1 cellular context compared by ENCODE assay signal in the genomic region with DNA sequence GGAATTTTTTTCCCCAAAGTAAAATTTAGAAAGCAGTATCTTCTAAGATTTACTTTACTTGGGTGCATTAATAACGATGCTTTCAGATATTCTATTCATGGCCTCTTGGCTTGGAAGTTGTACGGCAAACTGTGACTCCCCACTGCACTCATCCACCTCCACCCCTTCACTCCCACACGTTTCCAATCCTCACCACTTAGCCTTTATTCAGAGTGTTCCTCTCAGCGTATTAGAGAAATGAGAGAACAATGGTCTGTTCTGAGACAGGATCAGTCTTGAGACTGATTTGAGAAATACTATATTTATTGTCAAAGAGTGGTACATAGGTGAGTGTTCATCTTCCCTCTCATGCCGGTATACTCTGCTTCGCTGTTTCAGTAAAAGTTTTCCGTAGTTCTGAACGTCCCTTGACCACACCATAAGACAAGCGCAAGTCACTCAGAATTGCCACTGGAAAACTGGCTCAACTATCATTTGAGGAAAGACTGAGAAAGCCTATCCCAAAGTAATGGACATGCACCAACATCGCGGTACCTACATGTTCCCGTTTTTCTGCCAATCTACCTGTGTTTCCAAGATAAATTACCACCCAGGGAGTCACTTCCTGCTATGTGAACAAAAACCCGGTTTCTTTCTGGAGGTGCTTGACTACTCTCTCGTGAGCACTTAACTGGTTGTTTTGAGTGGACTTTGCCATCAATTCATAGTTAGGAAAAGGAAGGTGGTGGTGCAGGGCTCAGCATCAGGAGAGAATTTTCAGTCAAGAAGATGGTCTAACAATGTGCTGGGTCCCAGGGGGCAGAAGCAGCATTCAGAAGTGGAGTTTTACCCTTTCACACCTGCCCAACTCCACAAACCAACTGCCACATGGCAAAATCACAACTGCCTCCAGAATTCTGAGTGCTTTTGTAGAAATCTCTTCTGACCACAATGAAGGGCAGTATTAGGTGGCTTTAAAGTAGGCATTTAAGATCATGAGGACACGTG.
A peak's percentile ranks its signal among the peaks of the same experiment; 100 is the strongest.
TF ChIP-seq lines count a peak whose summit lies in the region.

No MANE protein-coding gene starts in this region.

TF ChIP-seq in HepG2, 621 proteins besides CTCF, POLR2A, EP300 and RAD21 (continued from another document and continues in another):
- TF ChIP-seq, protein P1, sequence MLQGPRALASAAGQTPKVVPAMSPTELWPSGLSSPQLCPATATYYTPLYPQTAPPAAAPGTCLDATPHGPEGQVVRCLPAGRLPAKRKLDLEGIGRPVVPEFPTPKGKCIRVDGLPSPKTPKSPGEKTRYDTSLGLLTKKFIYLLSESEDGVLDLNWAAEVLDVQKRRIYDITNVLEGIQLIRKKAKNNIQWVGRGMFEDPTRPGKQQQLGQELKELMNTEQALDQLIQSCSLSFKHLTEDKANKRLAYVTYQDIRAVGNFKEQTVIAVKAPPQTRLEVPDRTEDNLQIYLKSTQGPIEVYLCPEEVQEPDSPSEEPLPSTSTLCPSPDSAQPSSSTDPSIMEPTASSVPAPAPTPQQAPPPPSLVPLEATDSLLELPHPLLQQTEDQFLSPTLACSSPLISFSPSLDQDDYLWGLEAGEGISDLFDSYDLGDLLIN (CRISPR knock-in tag; IDR thresholded peaks at IDR 0.05; ENCODE audit: borderline replicate concordance): no peak
- TF ChIP-seq DNMT1 (CRISPR knock-in tag; IDR thresholded peaks at IDR 0.05): no peak
- TF ChIP-seq, protein P2, sequence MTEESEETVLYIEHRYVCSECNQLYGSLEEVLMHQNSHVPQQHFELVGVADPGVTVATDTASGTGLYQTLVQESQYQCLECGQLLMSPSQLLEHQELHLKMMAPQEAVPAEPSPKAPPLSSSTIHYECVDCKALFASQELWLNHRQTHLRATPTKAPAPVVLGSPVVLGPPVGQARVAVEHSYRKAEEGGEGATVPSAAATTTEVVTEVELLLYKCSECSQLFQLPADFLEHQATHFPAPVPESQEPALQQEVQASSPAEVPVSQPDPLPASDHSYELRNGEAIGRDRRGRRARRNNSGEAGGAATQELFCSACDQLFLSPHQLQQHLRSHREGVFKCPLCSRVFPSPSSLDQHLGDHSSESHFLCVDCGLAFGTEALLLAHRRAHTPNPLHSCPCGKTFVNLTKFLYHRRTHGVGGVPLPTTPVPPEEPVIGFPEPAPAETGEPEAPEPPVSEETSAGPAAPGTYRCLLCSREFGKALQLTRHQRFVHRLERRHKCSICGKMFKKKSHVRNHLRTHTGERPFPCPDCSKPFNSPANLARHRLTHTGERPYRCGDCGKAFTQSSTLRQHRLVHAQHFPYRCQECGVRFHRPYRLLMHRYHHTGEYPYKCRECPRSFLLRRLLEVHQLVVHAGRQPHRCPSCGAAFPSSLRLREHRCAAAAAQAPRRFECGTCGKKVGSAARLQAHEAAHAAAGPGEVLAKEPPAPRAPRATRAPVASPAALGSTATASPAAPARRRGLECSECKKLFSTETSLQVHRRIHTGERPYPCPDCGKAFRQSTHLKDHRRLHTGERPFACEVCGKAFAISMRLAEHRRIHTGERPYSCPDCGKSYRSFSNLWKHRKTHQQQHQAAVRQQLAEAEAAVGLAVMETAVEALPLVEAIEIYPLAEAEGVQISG (CRISPR knock-in tag; IDR thresholded peaks at IDR 0.05): no peak
- TF ChIP-seq ZFX (CRISPR knock-in tag; IDR thresholded peaks at IDR 0.05; ENCODE audit: low read depth): 0 out of 2 replicates have a peak, but pooled peaks have one; percentile 9
- no peak for TF ChIP-seq CBFB (CRISPR knock-in tag; IDR thresholded peaks at IDR 0.05)
- no peak for TF ChIP-seq EED (CRISPR knock-in tag; IDR thresholded peaks at IDR 0.05)
- TF ChIP-seq PAWR (CRISPR knock-in tag; IDR thresholded peaks at IDR 0.05; ENCODE audit: borderline replicate concordance): no peak
- no peak for TF ChIP-seq ZNF781 (CRISPR knock-in tag; IDR thresholded peaks at IDR 0.05; ENCODE audit: borderline replicate concordance, not compliant biosample characterization)
- TF ChIP-seq CBX5 (CRISPR knock-in tag; IDR thresholded peaks at IDR 0.05; ENCODE audit: borderline replicate concordance): no peak
- TF ChIP-seq, protein P3, sequence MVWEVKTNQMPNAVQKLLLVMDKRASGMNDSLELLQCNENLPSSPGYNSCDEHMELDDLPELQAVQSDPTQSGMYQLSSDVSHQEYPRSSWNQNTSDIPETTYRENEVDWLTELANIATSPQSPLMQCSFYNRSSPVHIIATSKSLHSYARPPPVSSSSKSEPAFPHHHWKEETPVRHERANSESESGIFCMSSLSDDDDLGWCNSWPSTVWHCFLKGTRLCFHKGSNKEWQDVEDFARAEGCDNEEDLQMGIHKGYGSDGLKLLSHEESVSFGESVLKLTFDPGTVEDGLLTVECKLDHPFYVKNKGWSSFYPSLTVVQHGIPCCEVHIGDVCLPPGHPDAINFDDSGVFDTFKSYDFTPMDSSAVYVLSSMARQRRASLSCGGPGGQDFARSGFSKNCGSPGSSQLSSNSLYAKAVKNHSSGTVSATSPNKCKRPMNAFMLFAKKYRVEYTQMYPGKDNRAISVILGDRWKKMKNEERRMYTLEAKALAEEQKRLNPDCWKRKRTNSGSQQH (CRISPR knock-in tag; IDR thresholded peaks at IDR 0.05; ENCODE audit: low read depth): peak; percentile 73; the same call in 1 of the 2 replicates
- TF ChIP-seq NFIB (CRISPR knock-in tag; IDR thresholded peaks at IDR 0.05; ENCODE audit: borderline replicate concordance): no peak
- TF ChIP-seq, protein P4, sequence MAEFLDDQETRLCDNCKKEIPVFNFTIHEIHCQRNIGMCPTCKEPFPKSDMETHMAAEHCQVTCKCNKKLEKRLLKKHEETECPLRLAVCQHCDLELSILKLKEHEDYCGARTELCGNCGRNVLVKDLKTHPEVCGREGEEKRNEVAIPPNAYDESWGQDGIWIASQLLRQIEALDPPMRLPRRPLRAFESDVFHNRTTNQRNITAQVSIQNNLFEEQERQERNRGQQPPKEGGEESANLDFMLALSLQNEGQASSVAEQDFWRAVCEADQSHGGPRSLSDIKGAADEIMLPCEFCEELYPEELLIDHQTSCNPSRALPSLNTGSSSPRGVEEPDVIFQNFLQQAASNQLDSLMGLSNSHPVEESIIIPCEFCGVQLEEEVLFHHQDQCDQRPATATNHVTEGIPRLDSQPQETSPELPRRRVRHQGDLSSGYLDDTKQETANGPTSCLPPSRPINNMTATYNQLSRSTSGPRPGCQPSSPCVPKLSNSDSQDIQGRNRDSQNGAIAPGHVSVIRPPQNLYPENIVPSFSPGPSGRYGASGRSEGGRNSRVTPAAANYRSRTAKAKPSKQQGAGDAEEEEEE (CRISPR knock-in tag; IDR thresholded peaks at IDR 0.05; ENCODE audit: borderline replicate concordance): peak; percentile 61; the same call in 1 of the 2 replicates
- TF ChIP-seq GFI1 (CRISPR knock-in tag; IDR thresholded peaks at IDR 0.05; ENCODE audit: borderline replicate concordance): no peak
- TF ChIP-seq RARA (CRISPR knock-in tag; IDR thresholded peaks at IDR 0.05): no peak
- no peak for TF ChIP-seq HOXA7 (CRISPR knock-in tag; IDR thresholded peaks at IDR 0.05)
- no peak for TF ChIP-seq BRD4 (CRISPR knock-in tag; IDR thresholded peaks at IDR 0.05)
- TF ChIP-seq, protein P5, sequence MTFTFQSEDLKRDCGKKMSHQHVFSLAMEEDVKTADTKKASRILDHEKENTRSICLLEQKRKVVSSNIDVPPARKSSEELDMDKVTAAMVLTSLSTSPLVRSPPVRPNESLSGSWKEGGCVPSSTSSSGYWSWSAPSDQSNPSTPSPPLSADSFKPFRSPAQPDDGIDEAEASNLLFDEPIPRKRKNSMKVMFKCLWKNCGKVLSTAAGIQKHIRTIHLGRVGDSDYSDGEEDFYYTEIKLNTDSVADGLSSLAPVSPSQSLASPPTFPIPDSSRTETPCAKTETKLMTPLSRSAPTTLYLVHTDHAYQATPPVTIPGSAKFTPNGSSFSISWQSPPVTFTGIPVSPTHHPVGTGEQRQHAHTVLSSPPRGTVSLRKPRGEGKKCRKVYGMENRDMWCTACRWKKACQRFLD (CRISPR knock-in tag; IDR thresholded peaks at IDR 0.05; ENCODE audit: borderline replicate concordance): no peak
- TF ChIP-seq AGO2 (optimal IDR thresholded peaks at IDR 0.05; ENCODE audit: low read depth, low read length): no peak
- TF ChIP-seq ZNF20 (CRISPR knock-in tag; IDR thresholded peaks at IDR 0.05): 0 out of 2 replicates have a peak, but pooled peaks have one; percentile 18
- TF ChIP-seq, protein P6, sequence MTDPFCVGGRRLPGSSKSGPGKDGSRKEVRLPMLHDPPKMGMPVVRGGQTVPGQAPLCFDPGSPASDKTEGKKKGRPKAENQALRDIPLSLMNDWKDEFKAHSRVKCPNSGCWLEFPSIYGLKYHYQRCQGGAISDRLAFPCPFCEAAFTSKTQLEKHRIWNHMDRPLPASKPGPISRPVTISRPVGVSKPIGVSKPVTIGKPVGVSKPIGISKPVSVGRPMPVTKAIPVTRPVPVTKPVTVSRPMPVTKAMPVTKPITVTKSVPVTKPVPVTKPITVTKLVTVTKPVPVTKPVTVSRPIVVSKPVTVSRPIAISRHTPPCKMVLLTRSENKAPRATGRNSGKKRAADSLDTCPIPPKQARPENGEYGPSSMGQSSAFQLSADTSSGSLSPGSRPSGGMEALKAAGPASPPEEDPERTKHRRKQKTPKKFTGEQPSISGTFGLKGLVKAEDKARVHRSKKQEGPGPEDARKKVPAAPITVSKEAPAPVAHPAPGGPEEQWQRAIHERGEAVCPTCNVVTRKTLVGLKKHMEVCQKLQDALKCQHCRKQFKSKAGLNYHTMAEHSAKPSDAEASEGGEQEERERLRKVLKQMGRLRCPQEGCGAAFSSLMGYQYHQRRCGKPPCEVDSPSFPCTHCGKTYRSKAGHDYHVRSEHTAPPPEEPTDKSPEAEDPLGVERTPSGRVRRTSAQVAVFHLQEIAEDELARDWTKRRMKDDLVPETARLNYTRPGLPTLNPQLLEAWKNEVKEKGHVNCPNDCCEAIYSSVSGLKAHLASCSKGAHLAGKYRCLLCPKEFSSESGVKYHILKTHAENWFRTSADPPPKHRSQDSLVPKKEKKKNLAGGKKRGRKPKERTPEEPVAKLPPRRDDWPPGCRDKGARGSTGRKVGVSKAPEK (CRISPR knock-in tag; IDR thresholded peaks at IDR 0.05; ENCODE audit: borderline replicate concordance): peak; percentile 37; the same call in 1 of the 2 replicates
- TF ChIP-seq ZNF264 (CRISPR knock-in tag; IDR thresholded peaks at IDR 0.05): no peak
- TF ChIP-seq, protein P7, sequence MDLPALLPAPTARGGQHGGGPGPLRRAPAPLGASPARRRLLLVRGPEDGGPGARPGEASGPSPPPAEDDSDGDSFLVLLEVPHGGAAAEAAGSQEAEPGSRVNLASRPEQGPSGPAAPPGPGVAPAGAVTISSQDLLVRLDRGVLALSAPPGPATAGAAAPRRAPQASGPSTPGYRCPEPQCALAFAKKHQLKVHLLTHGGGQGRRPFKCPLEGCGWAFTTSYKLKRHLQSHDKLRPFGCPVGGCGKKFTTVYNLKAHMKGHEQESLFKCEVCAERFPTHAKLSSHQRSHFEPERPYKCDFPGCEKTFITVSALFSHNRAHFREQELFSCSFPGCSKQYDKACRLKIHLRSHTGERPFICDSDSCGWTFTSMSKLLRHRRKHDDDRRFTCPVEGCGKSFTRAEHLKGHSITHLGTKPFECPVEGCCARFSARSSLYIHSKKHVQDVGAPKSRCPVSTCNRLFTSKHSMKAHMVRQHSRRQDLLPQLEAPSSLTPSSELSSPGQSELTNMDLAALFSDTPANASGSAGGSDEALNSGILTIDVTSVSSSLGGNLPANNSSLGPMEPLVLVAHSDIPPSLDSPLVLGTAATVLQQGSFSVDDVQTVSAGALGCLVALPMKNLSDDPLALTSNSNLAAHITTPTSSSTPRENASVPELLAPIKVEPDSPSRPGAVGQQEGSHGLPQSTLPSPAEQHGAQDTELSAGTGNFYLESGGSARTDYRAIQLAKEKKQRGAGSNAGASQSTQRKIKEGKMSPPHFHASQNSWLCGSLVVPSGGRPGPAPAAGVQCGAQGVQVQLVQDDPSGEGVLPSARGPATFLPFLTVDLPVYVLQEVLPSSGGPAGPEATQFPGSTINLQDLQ (CRISPR knock-in tag; IDR thresholded peaks at IDR 0.05): no peak
- TF ChIP-seq, protein P8, sequence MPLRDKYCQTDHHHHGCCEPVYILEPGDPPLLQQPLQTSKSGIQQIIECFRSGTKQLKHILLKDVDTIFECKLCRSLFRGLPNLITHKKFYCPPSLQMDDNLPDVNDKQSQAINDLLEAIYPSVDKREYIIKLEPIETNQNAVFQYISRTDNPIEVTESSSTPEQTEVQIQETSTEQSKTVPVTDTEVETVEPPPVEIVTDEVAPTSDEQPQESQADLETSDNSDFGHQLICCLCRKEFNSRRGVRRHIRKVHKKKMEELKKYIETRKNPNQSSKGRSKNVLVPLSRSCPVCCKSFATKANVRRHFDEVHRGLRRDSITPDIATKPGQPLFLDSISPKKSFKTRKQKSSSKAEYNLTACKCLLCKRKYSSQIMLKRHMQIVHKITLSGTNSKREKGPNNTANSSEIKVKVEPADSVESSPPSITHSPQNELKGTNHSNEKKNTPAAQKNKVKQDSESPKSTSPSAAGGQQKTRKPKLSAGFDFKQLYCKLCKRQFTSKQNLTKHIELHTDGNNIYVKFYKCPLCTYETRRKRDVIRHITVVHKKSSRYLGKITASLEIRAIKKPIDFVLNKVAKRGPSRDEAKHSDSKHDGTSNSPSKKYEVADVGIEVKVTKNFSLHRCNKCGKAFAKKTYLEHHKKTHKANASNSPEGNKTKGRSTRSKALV (CRISPR knock-in tag; IDR thresholded peaks at IDR 0.05): no peak
- TF ChIP-seq NR1H2 (CRISPR knock-in tag; IDR thresholded peaks at IDR 0.05; ENCODE audit: borderline replicate concordance, low read depth): no peak
- TF ChIP-seq ZBTB20 (CRISPR knock-in tag; IDR thresholded peaks at IDR 0.05; ENCODE audit: borderline replicate concordance, low read depth): no peak
- TF ChIP-seq ZNF629 (CRISPR knock-in tag; conservative IDR thresholded peaks at IDR 0.05): no peak
- TF ChIP-seq ZSCAN29 (CRISPR knock-in tag; conservative IDR thresholded peaks at IDR 0.05): peak; percentile 95
- TF ChIP-seq ZNF572 (CRISPR knock-in tag; IDR thresholded peaks at IDR 0.05): no peak
- TF ChIP-seq HHEX (CRISPR knock-in tag; IDR thresholded peaks at IDR 0.05): no peak
- no peak for TF ChIP-seq HNRNPUL1 (IDR thresholded peaks at IDR 0.05; ENCODE audit: low read depth, low read length)
- no peak for TF ChIP-seq TCF12 (IDR thresholded peaks at IDR 0.05)
- TF ChIP-seq TCF12 (CRISPR knock-in tag; IDR thresholded peaks at IDR 0.05): no peak
- no peak for TF ChIP-seq ZNF432 (CRISPR knock-in tag; IDR thresholded peaks at IDR 0.05; ENCODE audit: borderline replicate concordance)
- TF ChIP-seq, protein P9, sequence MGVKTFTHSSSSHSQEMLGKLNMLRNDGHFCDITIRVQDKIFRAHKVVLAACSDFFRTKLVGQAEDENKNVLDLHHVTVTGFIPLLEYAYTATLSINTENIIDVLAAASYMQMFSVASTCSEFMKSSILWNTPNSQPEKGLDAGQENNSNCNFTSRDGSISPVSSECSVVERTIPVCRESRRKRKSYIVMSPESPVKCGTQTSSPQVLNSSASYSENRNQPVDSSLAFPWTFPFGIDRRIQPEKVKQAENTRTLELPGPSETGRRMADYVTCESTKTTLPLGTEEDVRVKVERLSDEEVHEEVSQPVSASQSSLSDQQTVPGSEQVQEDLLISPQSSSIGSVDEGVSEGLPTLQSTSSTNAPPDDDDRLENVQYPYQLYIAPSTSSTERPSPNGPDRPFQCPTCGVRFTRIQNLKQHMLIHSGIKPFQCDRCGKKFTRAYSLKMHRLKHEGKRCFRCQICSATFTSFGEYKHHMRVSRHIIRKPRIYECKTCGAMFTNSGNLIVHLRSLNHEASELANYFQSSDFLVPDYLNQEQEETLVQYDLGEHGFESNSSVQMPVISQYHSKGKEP (CRISPR knock-in tag; IDR thresholded peaks at IDR 0.05): no peak
- TF ChIP-seq KDM6A (CRISPR knock-in tag; IDR thresholded peaks at IDR 0.05; ENCODE audit: low read depth): no peak
- TF ChIP-seq HNF4G (IDR thresholded peaks at IDR 0.05; ENCODE audit: borderline replicate concordance, low read depth, low read length): no peak
- no peak for TF ChIP-seq HNF4G (CRISPR knock-in tag; IDR thresholded peaks at IDR 0.05; ENCODE audit: borderline replicate concordance, low read depth)
- TF ChIP-seq ZNF441 (CRISPR knock-in tag; IDR thresholded peaks at IDR 0.05; ENCODE audit: borderline replicate concordance): peak; percentile 55; the same call in 1 of the 2 replicates
